In the genomic region with DNA sequence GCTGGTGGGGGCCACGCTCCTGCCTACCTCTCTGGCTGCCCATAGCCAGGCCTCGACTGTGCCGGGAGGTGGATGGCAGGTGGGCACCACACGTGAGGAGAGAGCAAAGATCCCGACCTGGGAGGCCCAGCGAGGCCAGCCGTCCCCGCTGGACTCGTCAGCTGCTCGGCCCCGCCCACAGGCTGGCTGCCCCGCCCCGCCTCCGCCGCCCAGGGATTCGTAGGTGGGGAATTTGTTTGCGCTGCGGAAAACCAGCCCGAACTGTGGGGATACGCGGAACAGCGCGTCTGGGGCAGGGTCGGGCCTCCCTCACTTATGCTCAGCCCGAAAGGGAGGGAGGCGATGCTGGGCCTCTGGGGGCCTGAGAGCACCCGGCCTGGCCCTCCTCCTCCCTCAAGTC, we compare ENCODE assay signal across 21 cellular contexts. TPM values are rescaled to one million over a fixed set of nuclear protein-coding genes. Genes with fewer than 3 reads are reported as not detected.
A peak's percentile ranks its signal among the peaks of the same experiment; 100 is the strongest.
DNase-seq lines count a peak whose midpoint lies in the region; ATAC-seq, FAIRE-seq and TF ChIP-seq lines count a peak whose summit lies in the region.
"Had no signal": no experiment of that assay in that cellular context is flagged by ENCODE, and none has a peak within 500 bp of the region (broad histone marks: within the 10 kb centered on the region; RNA-seq: fewer than 3 reads in every experiment).

No MANE protein-coding gene starts in this region.

- no peak overlapping the region for H3K4me3 ChIP-seq in cardiac muscle cell
- H3K4me3 ChIP-seq in bronchial epithelial cell (ENCODE audit: low read depth, low read length): peak overlapping the region; percentile 16
- H3K4me3 ChIP-seq in keratinocyte (ENCODE audit: control insufficient read depth in 2 of 3, extremely low read depth in 1 of 3, insufficient read depth in 2 of 3, low read depth in 1 of 3, low read length in 3 of 3): no peak overlapping the region
- peak overlapping the region in 1 of 2 donors; percentile 18 for H3K4me3 ChIP-seq in testis
- no peak overlapping the region for H3K4me3 ChIP-seq in PC-9
- H3K4me3 ChIP-seq: SJSA1, tibial artery had no signal

- TF ChIP-seq POLR2A in testis (IDR thresholded peaks at IDR 0.05): no peak

- H3K36me3 ChIP-seq in cardiac muscle cell: no peaks in the 10 kb centered on the region
- H3K36me3 ChIP-seq in bronchial epithelial cell (ENCODE audit: control insufficient read depth, insufficient read depth, low read length): no peaks in the 10 kb centered on the region
- H3K36me3 ChIP-seq in keratinocyte (ENCODE audit: control insufficient read depth in 2 of 2, extremely low read depth in 1 of 2, insufficient read depth in 2 of 2, low read length in 2 of 2): no peaks in the 10 kb centered on the region
- H3K36me3 ChIP-seq in testis (ENCODE audit: low read depth, missing control alignments): no peaks in the 10 kb centered on the region
- H3K36me3 ChIP-seq in PC-9 (ENCODE audit: low read depth): no peaks in the 10 kb centered on the region
- H3K36me3 ChIP-seq: SJSA1, tibial artery had no signal

- H3K79me2 ChIP-seq in keratinocyte (ENCODE audit: control insufficient read depth, insufficient read depth, low read length) (no peaks in the 10 kb centered on the region), PC-9 (ENCODE audit: low read depth) (no peaks in the 10 kb centered on the region)

- no peaks in the 10 kb centered on the region for H3K9me3 Mint-ChIP-seq in osteocyte (ENCODE audit: unreplicated experiment)

- no peak overlapping the region for H3K4me3 Mint-ChIP-seq in osteocyte (ENCODE audit: unreplicated experiment)
- H3K4me3 Mint-ChIP-seq: brain had no signal

- no peak for ATAC-seq in left cardiac atrium
- ATAC-seq in HG03442 (IDR thresholded peaks at IDR 0.05; ENCODE audit: unreplicated experiment): no peak
- ATAC-seq: sciatic nerve had no signal

- H3F3A ChIP-seq in PC-9 (ENCODE audit: insufficient read depth, low read depth): no peaks in the 10 kb centered on the region

- BruUV-seq in PC-9 (replicated peaks; lab: Mats Ljungman, UMichigan): no TSS peak

- peaks cover 2% of the 10 kb centered on the region for H3K9me1 ChIP-seq in keratinocyte (ENCODE audit: control insufficient read depth, extremely low read depth, insufficient read depth, low read length)

- no peak for TF ChIP-seq CTCF in cardiac muscle cell (IDR thresholded peaks at IDR 0.05; ENCODE audit: low read depth, low read length)
- no peak for TF ChIP-seq CTCF in bronchial epithelial cell (IDR thresholded peaks at IDR 0.05; ENCODE audit: insufficient read depth, low read length, severe bottlenecking)
- TF ChIP-seq CTCF in keratinocyte (optimal IDR thresholded peaks at IDR 0.05 in 1 of 3, IDR thresholded peaks at IDR 0.05 in 1 of 3, conservative IDR thresholded peaks at IDR 0.05 in 1 of 3; ENCODE audit: extremely low read depth in 1 of 3, insufficient read depth in 2 of 3, low read length in 3 of 3): no peak
- no peak for TF ChIP-seq CTCF in testis (IDR thresholded peaks at IDR 0.05)
- no peak for TF ChIP-seq CTCF in osteocyte (IDR thresholded peaks at IDR 0.05)
- no peak for TF ChIP-seq CTCF in PC-9 (conservative IDR thresholded peaks at IDR 0.05)

- peak overlapping the region; percentile 46 for H3K4me2 ChIP-seq in keratinocyte (ENCODE audit: control insufficient read depth, extremely low read depth, insufficient read depth, low read depth, low read length)
- H3K4me2 ChIP-seq in PC-9: no peak overlapping the region

- no peak overlapping the region for H3K27ac Mint-ChIP-seq in osteocyte (ENCODE audit: unreplicated experiment)
- H3K27ac Mint-ChIP-seq: brain had no signal

- POLR2A ChIA-PET in PC-9 (lab: Charles Lee; ENCODE audit: unreplicated experiment): no interaction called here

- H3K36me3 Mint-ChIP-seq in osteocyte (ENCODE audit: unreplicated experiment): no peaks in the 10 kb centered on the region
- H3K36me3 Mint-ChIP-seq: brain had no signal

- intact Hi-C loops in left cardiac atrium (cut with DNase I) (no loop called here), testis (cut with DNase I; ENCODE audit: low total_unique reads) (no loop called here), PC-9 (cut with micrococcal nuclease; ENCODE audit: unreplicated experiment) (no loop called here)

- CTCF ChIA-PET in PC-9 (lab: Charles Lee): no interaction called here

- DNase-seq in cardiac muscle cell (ENCODE audit: low read depth in 1 of 2, low spot score in 1 of 2) (peak; percentile 32 to 56), left cardiac atrium (no peak), bronchial epithelial cell (ENCODE audit: low read depth) (no peak), keratinocyte (ENCODE audit: low read depth, low spot score) (no peak), testis (peak; percentile 57), osteocyte (ENCODE audit: extremely low spot score, unreplicated experiment) (no peak), PC-9 (no peak)
- DNase-seq: activated CD4-positive, alpha-beta T cell treated with anti-CD3 and anti-CD28 coated beads for 48 hours; activated naive CD4-positive, alpha-beta T cell treated with anti-CD3 and anti-CD28 coated beads, Interleukin-2, amount 50 U/mL, for 16 hours; activated T-cell treated with anti-CD3 and anti-CD28 coated beads for 4 hours; GDM1; NCI-H226; stimulated activated CD4-positive, alpha-beta T cell treated with anti-CD3 and anti-CD28 coated beads, Interleukin-2, amount 100 ng/mL, for 48 hours; T1000; tibial artery had no signal

- peaks cover 21% of the 10 kb centered on the region for H3K27me3 ChIP-seq in cardiac muscle cell
- H3K27me3 ChIP-seq in bronchial epithelial cell (ENCODE audit: control insufficient read depth, insufficient read depth, low read length): no peaks in the 10 kb centered on the region
- H3K27me3 ChIP-seq in keratinocyte (ENCODE audit: control insufficient read depth, extremely low read depth, insufficient read depth, low read length): peaks cover 2% of the 10 kb centered on the region
- no peaks in the 10 kb centered on the region for H3K27me3 ChIP-seq in testis
- peaks cover 40% of the 10 kb centered on the region; the same call in 1 of the 2 replicates for H3K27me3 ChIP-seq in PC-9 (ENCODE audit: insufficient read depth, low read depth)
- H3K27me3 ChIP-seq: SJSA1 had no signal

- H3K27me3 Mint-ChIP-seq in osteocyte (ENCODE audit: unreplicated experiment): peaks cover 9% of the 10 kb centered on the region

- H3K4me1 ChIP-seq in cardiac muscle cell (ENCODE audit: low read depth) (no peaks in the 10 kb centered on the region), keratinocyte (ENCODE audit: control insufficient read depth, extremely low read depth, insufficient read depth, low read length) (peaks cover 34% of the 10 kb centered on the region), testis (no peaks in the 10 kb centered on the region), PC-9 (replicated peaks; ENCODE audit: insufficient read depth) (no peaks in the 10 kb centered on the region)
- H3K4me1 ChIP-seq: SJSA1, tibial artery had no signal

- dilution Hi-C loops in keratinocyte (cut with MboI; ENCODE audit: extremely low pct_ligation_motif_present, low sequenced_read_pairs): no loop called here

- H2AFZ ChIP-seq in keratinocyte (ENCODE audit: control insufficient read depth, low read length) (peak overlapping the region; percentile 51), PC-9 (no peak overlapping the region)

- H3K27ac ChIP-seq in cardiac muscle cell (no peak overlapping the region), keratinocyte (ENCODE audit: control insufficient read depth, insufficient read depth, low read length) (no peak overlapping the region), testis (no peak overlapping the region), PC-9 (no peak overlapping the region)
- H3K27ac ChIP-seq: SJSA1, tibial artery had no signal

- no peak overlapping the region for H3K9ac ChIP-seq in keratinocyte (ENCODE audit: control insufficient read depth, extremely low read depth, insufficient read depth, low read length)

- WGBS in testis, 2 donors: 24 to 26% methylated on average over 19 to 27 of the region's 27 CpGs

- no peaks in the 10 kb centered on the region for H3K9me3 ChIP-seq in cardiac muscle cell (ENCODE audit: low read depth)
- no peaks in the 10 kb centered on the region for H3K9me3 ChIP-seq in keratinocyte (ENCODE audit: control insufficient read depth, low read depth, low read length)
- no peaks in the 10 kb centered on the region for H3K9me3 ChIP-seq in testis
- no peaks in the 10 kb centered on the region for H3K9me3 ChIP-seq in PC-9 (ENCODE audit: insufficient read depth, low read depth)
- H3K9me3 ChIP-seq: SJSA1, tibial artery had no signal

- no peaks in the 10 kb centered on the region for H3K9me2 ChIP-seq in PC-9 (ENCODE audit: insufficient read depth)

- FAIRE-seq in bronchial epithelial cell (lab: Jason Lieb, UNC) (no peak), keratinocyte (lab: Jason Lieb, UNC) (no peak)
- FAIRE-seq: A204.1 had no signal

- no peaks in the 10 kb centered on the region for H4K20me1 ChIP-seq in keratinocyte (ENCODE audit: control insufficient read depth, extremely low read depth, insufficient read depth, low read length)
- no peaks in the 10 kb centered on the region for H4K20me1 ChIP-seq in PC-9 (ENCODE audit: insufficient read depth)

- H3K4me1 Mint-ChIP-seq in osteocyte (ENCODE audit: unreplicated experiment): peaks cover 6% of the 10 kb centered on the region
- H3K4me1 Mint-ChIP-seq: brain had no signal

RNA-seq across cellular contexts. Expression of gene TP73, which starts 31.7 kb away (rescaled TPM):
- total RNA-seq in cardiac muscle cell (not detected in 2 replicates), left cardiac atrium (under 1 TPM in 1 of 2 donors, not detected in 1; 0.06 TPM), bronchial epithelial cell (under 0.01 and 0.13 TPM in 2 replicates), testis (1 to 10 TPM; 1.3 to 1.5 TPM), osteocyte (0.16 and 0.24 TPM in 2 replicates), PC-9 (2021) (6.2 and 6.9 TPM in 2 replicates)
- polyA plus RNA-seq in cardiac muscle cell (0.87 and 1.0 TPM in 2 replicates), keratinocyte (0.10 to 0.23 TPM (median 0.14 TPM) in 3 replicates), testis (ENCODE audit: insufficient read depth, low read depth, low replicate concordance) (2.2 TPM)
- 0.12 TPM for polyA plus RNA-seq in keratinocyte (2011; ENCODE audit: low read depth)
- polyA plus RNA-seq in keratinocyte (2011; cell fraction: cytosol; rRNA removed): 0.05 and 0.14 TPM in 2 replicates
- 0.15 and 0.41 TPM in 2 replicates for polyA plus RNA-seq in keratinocyte (2011; cell fraction: nucleus; rRNA removed)
- polyA plus RNA-seq in keratinocyte (2012; ENCODE audit: low replicate concordance): 0.14 and 0.36 TPM in 2 replicates
- polyA minus RNA-seq in keratinocyte: 0.10 to 0.56 TPM (median 0.10 TPM) in 3 replicates
- not detected for polyA minus RNA-seq in keratinocyte (2011; cell fraction: cytosol; rRNA and poly(A)+ RNA removed)
- not detected in 2 replicates for polyA minus RNA-seq in keratinocyte (2011; cell fraction: nucleus; rRNA and poly(A)+ RNA removed)
- total RNA-seq: mesenteric fat pad, sciatic nerve had no signal

RNA-seq across cellular contexts. Expression of gene WRAP73, which starts 34.1 kb away (rescaled TPM):
- total RNA-seq in cardiac muscle cell (21.6 and 24.2 TPM in 2 replicates), left cardiac atrium (10 to 100 TPM; 11.3 to 11.8 TPM), bronchial epithelial cell (21.3 and 22.1 TPM in 2 replicates), testis (10 to 100 TPM; 26.1 to 34.2 TPM), osteocyte (20.1 and 20.5 TPM in 2 replicates), PC-9 (2021) (23.8 and 25.5 TPM in 2 replicates)
- polyA plus RNA-seq in cardiac muscle cell (25.9 and 27.1 TPM in 2 replicates), keratinocyte (16.6 to 24.9 TPM (median 18.9 TPM) in 3 replicates), testis (ENCODE audit: insufficient read depth, low read depth, low replicate concordance) (32.5 TPM)
- 6.0 TPM for polyA plus RNA-seq in keratinocyte (2011; ENCODE audit: low read depth)
- 11.1 and 12.0 TPM in 2 replicates for polyA plus RNA-seq in keratinocyte (2011; cell fraction: cytosol; rRNA removed)
- 29.2 and 36.0 TPM in 2 replicates for polyA plus RNA-seq in keratinocyte (2011; cell fraction: nucleus; rRNA removed)
- polyA plus RNA-seq in keratinocyte (2012; ENCODE audit: low replicate concordance): 10.9 and 16.7 TPM in 2 replicates
- 13.6 to 16.0 TPM (median 13.6 TPM) in 3 replicates for polyA minus RNA-seq in keratinocyte
- polyA minus RNA-seq in keratinocyte (2011; cell fraction: cytosol; rRNA and poly(A)+ RNA removed): 19.6 TPM
- 11.8 and 18.2 TPM in 2 replicates for polyA minus RNA-seq in keratinocyte (2011; cell fraction: nucleus; rRNA and poly(A)+ RNA removed)

RNA-seq across cellular contexts. Expression of gene TPRG1L, which starts 59.2 kb away (rescaled TPM):
- total RNA-seq in cardiac muscle cell (9.3 and 16.0 TPM in 2 replicates), left cardiac atrium (10 to 100 TPM; 41.3 to 42.6 TPM), bronchial epithelial cell (31.5 and 33.4 TPM in 2 replicates), testis (10 to 100 TPM; 30.6 to 33.3 TPM), osteocyte (49.1 and 49.5 TPM in 2 replicates), PC-9 (2021) (41.4 and 44.9 TPM in 2 replicates)
- polyA plus RNA-seq in cardiac muscle cell (18.8 and 32.3 TPM in 2 replicates), keratinocyte (57.4 to 83.0 TPM (median 68.1 TPM) in 3 replicates), testis (ENCODE audit: insufficient read depth, low read depth, low replicate concordance) (40.9 TPM)
- 40.0 TPM for polyA plus RNA-seq in keratinocyte (2011; ENCODE audit: low read depth)
- 93.8 and 97.0 TPM in 2 replicates for polyA plus RNA-seq in keratinocyte (2011; cell fraction: cytosol; rRNA removed)
- 46.3 and 48.6 TPM in 2 replicates for polyA plus RNA-seq in keratinocyte (2011; cell fraction: nucleus; rRNA removed)
- polyA plus RNA-seq in keratinocyte (2012; ENCODE audit: low replicate concordance): 54.7 and 73.6 TPM in 2 replicates
- polyA minus RNA-seq in keratinocyte: 47.2 to 96.6 TPM (median 60.1 TPM) in 3 replicates
- polyA minus RNA-seq in keratinocyte (2011; cell fraction: cytosol; rRNA and poly(A)+ RNA removed): 111 TPM
- polyA minus RNA-seq in keratinocyte (2011; cell fraction: nucleus; rRNA and poly(A)+ RNA removed): 26.0 and 33.8 TPM in 2 replicates

Comparison
In these comparisons a context has a peak if more than half of its experiments do, and no peak if none do; other contexts are left out.
1. DNase-seq: peak in cardiac muscle cell (2 of 2) and testis (single experiment); none in left cardiac atrium (single experiment), bronchial epithelial cell (single experiment), keratinocyte (single experiment), osteocyte (single experiment) and PC-9 (0 of 2).